ENCODE assay signal across 1 cellular context in the genomic region with DNA sequence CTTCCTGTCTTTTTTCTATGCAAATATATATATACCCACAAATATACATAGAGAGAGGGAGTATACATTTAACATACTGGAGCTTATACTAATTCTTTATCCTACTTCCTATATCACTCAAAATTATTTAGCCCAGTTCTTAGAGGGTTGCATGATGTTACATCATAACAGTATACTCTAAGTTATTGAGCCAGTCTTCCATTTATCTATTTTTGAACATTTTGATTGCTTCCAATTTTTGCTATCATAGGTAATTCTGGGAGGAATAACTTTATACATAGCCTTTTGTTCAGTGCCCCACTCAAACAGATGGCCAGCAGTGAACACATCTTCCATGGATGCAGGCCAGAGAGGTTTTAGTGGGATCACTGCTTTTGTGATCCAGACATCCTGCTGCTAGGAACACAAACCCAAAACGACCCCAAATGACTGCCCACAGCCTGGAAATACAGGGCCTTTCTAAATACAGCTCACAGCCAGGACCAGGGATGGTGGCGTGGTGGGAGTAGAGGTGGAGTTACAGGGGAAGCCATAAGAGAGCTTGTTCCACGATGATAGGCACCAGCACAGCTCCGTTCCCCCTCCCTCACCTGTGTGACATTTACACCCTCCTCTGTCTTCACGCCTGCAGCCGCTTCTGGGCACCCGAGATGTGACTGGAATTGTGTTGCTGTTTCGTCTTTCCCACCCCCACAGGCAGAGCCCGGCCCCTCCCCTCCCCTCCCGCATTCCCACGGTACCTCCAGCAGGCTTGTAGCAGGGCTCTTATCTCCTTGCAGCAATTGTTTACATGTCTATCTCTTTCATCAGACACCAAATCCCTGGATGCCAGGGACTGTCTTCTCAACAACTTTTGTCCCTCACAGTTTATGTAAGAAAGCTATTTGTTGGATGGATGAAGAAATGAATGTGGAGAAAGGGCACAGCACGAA.
TF ChIP-seq lines count a peak whose summit lies in the region.

No MANE protein-coding gene starts in this region.

TF ChIP-seq in K562, 482 proteins besides CTCF, POLR2A, EP300 and RAD21 (continues in another document):
- TF ChIP-seq YY1 (IDR thresholded peaks at IDR 0.05; ENCODE audit: borderline replicate concordance in 1 of 3, control insufficient read depth in 1 of 3, extremely low read depth in 1 of 3, insufficient read depth in 3 of 3, insufficient read length in 1 of 3, insufficient replicate concordance in 2 of 3, low read depth in 1 of 3, low read length in 2 of 3) (no peak), TAF15 (IDR thresholded peaks at IDR 0.05; ENCODE audit: low read depth, low read length) (no peak), ETV6 (IDR thresholded peaks at IDR 0.05; ENCODE audit: borderline replicate concordance in 1 of 2, low read depth in 2 of 2, low read length in 1 of 2) (no peak), ETV6 (CRISPR knock-in tag; IDR thresholded peaks at IDR 0.05; ENCODE audit: borderline replicate concordance) (no peak), PRMT5 (CRISPR knock-in tag; IDR thresholded peaks at IDR 0.05) (no peak), ZBTB17 (CRISPR knock-in tag; IDR thresholded peaks at IDR 0.05) (no peak), U2AF1 (optimal IDR thresholded peaks at IDR 0.05; ENCODE audit: low read depth, low read length) (no peak), SMARCA4 (IDR thresholded peaks at IDR 0.05) (peak; percentile 76), PYGO2 (tag; IDR thresholded peaks at IDR 0.05) (no peak), TBL1XR1 (IDR thresholded peaks at IDR 0.05; ENCODE audit: low read length in 2 of 2) (peak in 1 of 2 experiments; percentile 71; a peak in 1 of 4 replicates), POLR2G (IDR thresholded peaks at IDR 0.05; ENCODE audit: low read depth, low read length) (no peak), HEY1 (CRISPR knock-in tag; IDR thresholded peaks at IDR 0.05; ENCODE audit: borderline replicate concordance) (no peak), ZNF445 (CRISPR knock-in tag; IDR thresholded peaks at IDR 0.05; ENCODE audit: low read depth) (no peak), RBM14 (IDR thresholded peaks at IDR 0.05; ENCODE audit: borderline replicate concordance, insufficient read depth, low read depth, low read length) (no peak), FOXK2 (conservative IDR thresholded peaks at IDR 0.05 in 1 of 2, IDR thresholded peaks at IDR 0.05 in 1 of 2; ENCODE audit: low read depth in 2 of 2) (peak; percentile 27 to 73; a peak in 2 of 4 replicates), RBFOX2 (IDR thresholded peaks at IDR 0.05; ENCODE audit: low read depth, low read length) (peak; percentile 34; the same call in 1 of the 2 replicates), SRF (CRISPR knock-in tag; IDR thresholded peaks at IDR 0.05) (no peak), CBX8 (IDR thresholded peaks at IDR 0.05; ENCODE audit: borderline replicate concordance, extremely low read depth, low read depth, low read length, poor library complexity, severe bottlenecking) (no peak), ZKSCAN8 (CRISPR knock-in tag; IDR thresholded peaks at IDR 0.05) (no peak), ZNF140 (CRISPR knock-in tag; IDR thresholded peaks at IDR 0.05) (no peak), ZNF551 (CRISPR knock-in tag; IDR thresholded peaks at IDR 0.05) (no peak), PHB (CRISPR knock-in tag; IDR thresholded peaks at IDR 0.05) (no peak), KDM2B (CRISPR knock-in tag; IDR thresholded peaks at IDR 0.05) (no peak), SPI1 (IDR thresholded peaks at IDR 0.05; ENCODE audit: borderline replicate concordance, low read depth, low read length) (no peak), KLF13 (tag; IDR thresholded peaks at IDR 0.05; ENCODE audit: borderline replicate concordance, low read depth) (no peak), TEAD2 (tag; IDR thresholded peaks at IDR 0.05) (no peak), BHLHE40 (IDR thresholded peaks at IDR 0.05; ENCODE audit: low read length) (0 out of 2 replicates have a peak, but pooled peaks have one; percentile 6), EP400 (IDR thresholded peaks at IDR 0.05) (no peak; the same call in 1 of the 2 replicates), ZNF764 (CRISPR knock-in tag; IDR thresholded peaks at IDR 0.05; ENCODE audit: low read depth) (no peak), TAL1 (IDR thresholded peaks at IDR 0.05) (peak; percentile 82), SOX6 (IDR thresholded peaks at IDR 0.05) (peak; percentile 93), KHSRP (IDR thresholded peaks at IDR 0.05) (no peak; the same call in 1 of the 2 replicates), HNRNPK (IDR thresholded peaks at IDR 0.05; ENCODE audit: low read depth, low read length, poor library complexity, severe bottlenecking) (no peak), RCOR1 (IDR thresholded peaks at IDR 0.05; ENCODE audit: borderline replicate concordance in 1 of 2, low read depth in 2 of 2, low read length in 2 of 2) (peak in 1 of 2 experiments; percentile 91; a peak in 1 of 4 replicates), ZNF695 (CRISPR knock-in tag; IDR thresholded peaks at IDR 0.05) (no peak), NCOA1 (IDR thresholded peaks at IDR 0.05; ENCODE audit: low read depth) (no peak), JUND (IDR thresholded peaks at IDR 0.05; ENCODE audit: borderline replicate concordance, low read depth, low read length) (peak; percentile 58; the same call in 1 of the 2 replicates), JUND (tag; IDR thresholded peaks at IDR 0.05; ENCODE audit: borderline replicate concordance, low read depth, low read length) (no peak; the same call in 2 of the 3 replicates), MEIS2 (IDR thresholded peaks at IDR 0.05; ENCODE audit: partially characterized antibody) (peak; percentile 72), SREBF1 (IDR thresholded peaks at IDR 0.05; ENCODE audit: borderline replicate concordance, low read depth, low read length) (no peak), HDAC6 (IDR thresholded peaks at IDR 0.05; ENCODE audit: low read depth, low read length) (no peak), KLF6 (CRISPR knock-in tag; IDR thresholded peaks at IDR 0.05; ENCODE audit: borderline replicate concordance) (no peak)
- TF ChIP-seq, protein P1, sequence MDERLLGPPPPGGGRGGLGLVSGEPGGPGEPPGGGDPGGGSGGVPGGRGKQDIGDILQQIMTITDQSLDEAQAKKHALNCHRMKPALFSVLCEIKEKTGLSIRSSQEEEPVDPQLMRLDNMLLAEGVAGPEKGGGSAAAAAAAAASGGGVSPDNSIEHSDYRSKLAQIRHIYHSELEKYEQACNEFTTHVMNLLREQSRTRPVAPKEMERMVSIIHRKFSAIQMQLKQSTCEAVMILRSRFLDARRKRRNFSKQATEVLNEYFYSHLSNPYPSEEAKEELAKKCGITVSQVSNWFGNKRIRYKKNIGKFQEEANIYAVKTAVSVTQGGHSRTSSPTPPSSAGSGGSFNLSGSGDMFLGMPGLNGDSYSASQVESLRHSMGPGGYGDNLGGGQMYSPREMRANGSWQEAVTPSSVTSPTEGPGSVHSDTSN (CRISPR knock-in tag; IDR thresholded peaks at IDR 0.05; ENCODE audit: low read depth), result no peak
- TF ChIP-seq, protein P1 (tag; conservative IDR thresholded peaks at IDR 0.05; ENCODE audit: low read depth), result no peak
- TF ChIP-seq, protein P2, sequence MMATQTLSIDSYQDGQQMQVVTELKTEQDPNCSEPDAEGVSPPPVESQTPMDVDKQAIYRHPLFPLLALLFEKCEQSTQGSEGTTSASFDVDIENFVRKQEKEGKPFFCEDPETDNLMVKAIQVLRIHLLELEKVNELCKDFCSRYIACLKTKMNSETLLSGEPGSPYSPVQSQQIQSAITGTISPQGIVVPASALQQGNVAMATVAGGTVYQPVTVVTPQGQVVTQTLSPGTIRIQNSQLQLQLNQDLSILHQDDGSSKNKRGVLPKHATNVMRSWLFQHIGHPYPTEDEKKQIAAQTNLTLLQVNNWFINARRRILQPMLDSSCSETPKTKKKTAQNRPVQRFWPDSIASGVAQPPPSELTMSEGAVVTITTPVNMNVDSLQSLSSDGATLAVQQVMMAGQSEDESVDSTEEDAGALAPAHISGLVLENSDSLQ (IDR thresholded peaks at IDR 0.05), result 0 out of 2 replicates have a peak, but pooled peaks have one; percentile 9
- TF ChIP-seq, protein P3, sequence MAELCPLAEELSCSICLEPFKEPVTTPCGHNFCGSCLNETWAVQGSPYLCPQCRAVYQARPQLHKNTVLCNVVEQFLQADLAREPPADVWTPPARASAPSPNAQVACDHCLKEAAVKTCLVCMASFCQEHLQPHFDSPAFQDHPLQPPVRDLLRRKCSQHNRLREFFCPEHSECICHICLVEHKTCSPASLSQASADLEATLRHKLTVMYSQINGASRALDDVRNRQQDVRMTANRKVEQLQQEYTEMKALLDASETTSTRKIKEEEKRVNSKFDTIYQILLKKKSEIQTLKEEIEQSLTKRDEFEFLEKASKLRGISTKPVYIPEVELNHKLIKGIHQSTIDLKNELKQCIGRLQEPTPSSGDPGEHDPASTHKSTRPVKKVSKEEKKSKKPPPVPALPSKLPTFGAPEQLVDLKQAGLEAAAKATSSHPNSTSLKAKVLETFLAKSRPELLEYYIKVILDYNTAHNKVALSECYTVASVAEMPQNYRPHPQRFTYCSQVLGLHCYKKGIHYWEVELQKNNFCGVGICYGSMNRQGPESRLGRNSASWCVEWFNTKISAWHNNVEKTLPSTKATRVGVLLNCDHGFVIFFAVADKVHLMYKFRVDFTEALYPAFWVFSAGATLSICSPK (IDR thresholded peaks at IDR 0.05; ENCODE audit: borderline replicate concordance), result no peak
- TF ChIP-seq, protein P4, sequence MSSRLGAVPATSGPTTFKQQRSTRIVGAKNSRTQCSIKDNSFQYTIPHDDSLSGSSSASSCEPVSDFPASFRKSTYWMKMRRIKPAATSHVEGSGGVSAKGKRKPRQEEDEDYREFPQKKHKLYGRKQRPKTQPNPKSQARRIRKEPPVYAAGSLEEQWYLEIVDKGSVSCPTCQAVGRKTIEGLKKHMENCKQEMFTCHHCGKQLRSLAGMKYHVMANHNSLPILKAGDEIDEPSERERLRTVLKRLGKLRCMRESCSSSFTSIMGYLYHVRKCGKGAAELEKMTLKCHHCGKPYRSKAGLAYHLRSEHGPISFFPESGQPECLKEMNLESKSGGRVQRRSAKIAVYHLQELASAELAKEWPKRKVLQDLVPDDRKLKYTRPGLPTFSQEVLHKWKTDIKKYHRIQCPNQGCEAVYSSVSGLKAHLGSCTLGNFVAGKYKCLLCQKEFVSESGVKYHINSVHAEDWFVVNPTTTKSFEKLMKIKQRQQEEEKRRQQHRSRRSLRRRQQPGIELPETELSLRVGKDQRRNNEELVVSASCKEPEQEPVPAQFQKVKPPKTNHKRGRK (tag; IDR thresholded peaks at IDR 0.05), result no peak
- TF ChIP-seq, protein P5, sequence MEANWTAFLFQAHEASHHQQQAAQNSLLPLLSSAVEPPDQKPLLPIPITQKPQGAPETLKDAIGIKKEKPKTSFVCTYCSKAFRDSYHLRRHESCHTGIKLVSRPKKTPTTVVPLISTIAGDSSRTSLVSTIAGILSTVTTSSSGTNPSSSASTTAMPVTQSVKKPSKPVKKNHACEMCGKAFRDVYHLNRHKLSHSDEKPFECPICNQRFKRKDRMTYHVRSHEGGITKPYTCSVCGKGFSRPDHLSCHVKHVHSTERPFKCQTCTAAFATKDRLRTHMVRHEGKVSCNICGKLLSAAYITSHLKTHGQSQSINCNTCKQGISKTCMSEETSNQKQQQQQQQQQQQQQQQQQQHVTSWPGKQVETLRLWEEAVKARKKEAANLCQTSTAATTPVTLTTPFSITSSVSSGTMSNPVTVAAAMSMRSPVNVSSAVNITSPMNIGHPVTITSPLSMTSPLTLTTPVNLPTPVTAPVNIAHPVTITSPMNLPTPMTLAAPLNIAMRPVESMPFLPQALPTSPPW (CRISPR knock-in tag; IDR thresholded peaks at IDR 0.05), result peak; percentile 89
- TF ChIP-seq, protein P6, sequence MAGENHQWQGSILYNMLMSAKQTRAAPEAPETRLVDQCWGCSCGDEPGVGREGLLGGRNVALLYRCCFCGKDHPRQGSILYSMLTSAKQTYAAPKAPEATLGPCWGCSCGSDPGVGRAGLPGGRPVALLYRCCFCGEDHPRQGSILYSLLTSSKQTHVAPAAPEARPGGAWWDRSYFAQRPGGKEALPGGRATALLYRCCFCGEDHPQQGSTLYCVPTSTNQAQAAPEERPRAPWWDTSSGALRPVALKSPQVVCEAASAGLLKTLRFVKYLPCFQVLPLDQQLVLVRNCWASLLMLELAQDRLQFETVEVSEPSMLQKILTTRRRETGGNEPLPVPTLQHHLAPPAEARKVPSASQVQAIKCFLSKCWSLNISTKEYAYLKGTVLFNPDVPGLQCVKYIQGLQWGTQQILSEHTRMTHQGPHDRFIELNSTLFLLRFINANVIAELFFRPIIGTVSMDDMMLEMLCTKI (IDR thresholded peaks at IDR 0.05; ENCODE audit: partially characterized antibody), result no peak
- TF ChIP-seq, protein P7, sequence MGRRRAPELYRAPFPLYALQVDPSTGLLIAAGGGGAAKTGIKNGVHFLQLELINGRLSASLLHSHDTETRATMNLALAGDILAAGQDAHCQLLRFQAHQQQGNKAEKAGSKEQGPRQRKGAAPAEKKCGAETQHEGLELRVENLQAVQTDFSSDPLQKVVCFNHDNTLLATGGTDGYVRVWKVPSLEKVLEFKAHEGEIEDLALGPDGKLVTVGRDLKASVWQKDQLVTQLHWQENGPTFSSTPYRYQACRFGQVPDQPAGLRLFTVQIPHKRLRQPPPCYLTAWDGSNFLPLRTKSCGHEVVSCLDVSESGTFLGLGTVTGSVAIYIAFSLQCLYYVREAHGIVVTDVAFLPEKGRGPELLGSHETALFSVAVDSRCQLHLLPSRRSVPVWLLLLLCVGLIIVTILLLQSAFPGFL (CRISPR knock-in tag; IDR thresholded peaks at IDR 0.05), result no peak
- TF ChIP-seq, protein P8, sequence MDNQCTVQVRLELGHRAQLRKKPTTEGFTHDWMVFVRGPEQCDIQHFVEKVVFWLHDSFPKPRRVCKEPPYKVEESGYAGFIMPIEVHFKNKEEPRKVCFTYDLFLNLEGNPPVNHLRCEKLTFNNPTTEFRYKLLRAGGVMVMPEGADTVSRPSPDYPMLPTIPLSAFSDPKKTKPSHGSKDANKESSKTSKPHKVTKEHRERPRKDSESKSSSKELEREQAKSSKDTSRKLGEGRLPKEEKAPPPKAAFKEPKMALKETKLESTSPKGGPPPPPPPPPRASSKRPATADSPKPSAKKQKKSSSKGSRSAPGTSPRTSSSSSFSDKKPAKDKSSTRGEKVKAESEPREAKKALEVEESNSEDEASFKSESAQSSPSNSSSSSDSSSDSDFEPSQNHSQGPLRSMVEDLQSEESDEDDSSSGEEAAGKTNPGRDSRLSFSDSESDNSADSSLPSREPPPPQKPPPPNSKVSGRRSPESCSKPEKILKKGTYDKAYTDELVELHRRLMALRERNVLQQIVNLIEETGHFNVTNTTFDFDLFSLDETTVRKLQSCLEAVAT (IDR thresholded peaks at IDR 0.05), result no peak
- TF ChIP-seq, protein P9, sequence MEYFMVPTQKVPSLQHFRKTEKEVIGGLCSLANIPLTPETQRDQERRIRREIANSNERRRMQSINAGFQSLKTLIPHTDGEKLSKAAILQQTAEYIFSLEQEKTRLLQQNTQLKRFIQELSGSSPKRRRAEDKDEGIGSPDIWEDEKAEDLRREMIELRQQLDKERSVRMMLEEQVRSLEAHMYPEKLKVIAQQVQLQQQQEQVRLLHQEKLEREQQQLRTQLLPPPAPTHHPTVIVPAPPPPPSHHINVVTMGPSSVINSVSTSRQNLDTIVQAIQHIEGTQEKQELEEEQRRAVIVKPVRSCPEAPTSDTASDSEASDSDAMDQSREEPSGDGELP (CRISPR knock-in tag; IDR thresholded peaks at IDR 0.05; ENCODE audit: borderline replicate concordance), result no peak
